8 cellular contexts compared by ENCODE assay signal in genomic region chr2:96033997-96034396, GRCh38. TPM values are rescaled to one million over a fixed set of nuclear protein-coding genes. Genes with fewer than 3 reads are reported as not detected.
DNase-seq lines count a peak whose midpoint lies in the region; ATAC-seq, FAIRE-seq and TF ChIP-seq lines count a peak whose summit lies in the region.
"Not testable (repeated sequence)": the region's sequence is repeated elsewhere in the genome, so short reads cannot be mapped to it uniquely, and the experiment has no call there.

No MANE protein-coding gene starts in this region.

- ATAC-seq in GM23338: peak; percentile 34
- ATAC-seq in Panc1: peak; percentile 21; the same call in 1 of the 2 replicates
- ATAC-seq in activated CD8-positive, alpha-beta T cell treated with anti-CD3 and anti-CD28 coated beads for 36 hours: peak; percentile 70
- ATAC-seq in K562: peak; percentile 59
- ATAC-seq in foreskin keratinocyte: peak; percentile 23
- peak in 3 of 4 donors; percentile 16 to 41 (median 37) for ATAC-seq in right lobe of liver

- not testable (repeated sequence) for H3K4me3 Mint-ChIP-seq in GM23338; activated CD8-positive, alpha-beta T cell treated with anti-CD3 and anti-CD28 coated beads for 36 hours

- H3K27me3 ChIP-seq in GM23338 (ENCODE audit: insufficient read depth); Panc1 (ENCODE audit: control insufficient read depth, insufficient read depth, low read length); K562 (ENCODE audit: control insufficient read depth in 2 of 2, insufficient read depth in 2 of 2, low read length in 2 of 2); foreskin keratinocyte; right lobe of liver; small intestine (ENCODE audit: control insufficient read depth in 2 of 2, insufficient read depth in 2 of 2, low read length in 2 of 2): not testable (repeated sequence)

- H3F3A ChIP-seq in GM23338 (replicated peaks; ENCODE audit: low read depth): not testable (repeated sequence)

- H4K20me1 ChIP-seq in GM23338 (replicated peaks; ENCODE audit: insufficient read depth); K562 (replicated peaks; ENCODE audit: control insufficient read depth, insufficient read depth, low read length): not testable (repeated sequence)

- TF ChIP-seq RAD21 in K562 (CRISPR knock-in tag; conservative IDR thresholded peaks at IDR 0.05 in 1 of 2, IDR thresholded peaks at IDR 0.05 in 1 of 2): not testable (repeated sequence)

- not testable (repeated sequence) for H3K9me3 ChIP-seq in Panc1 (ENCODE audit: control insufficient read depth, insufficient read depth, low read depth, low read length); K562 (replicated peaks; ENCODE audit: control insufficient read depth, insufficient read depth, low read depth, low read length); right lobe of liver; small intestine (ENCODE audit: control insufficient read depth, low read depth)

- H3K27ac ChIP-seq in GM23338 (ENCODE audit: low read depth); Panc1 (ENCODE audit: low read length); K562 (ENCODE audit: extremely low read depth, low read depth, low read length); foreskin keratinocyte; right lobe of liver; small intestine (ENCODE audit: low read depth in 1 of 2, low read length in 1 of 2): not testable (repeated sequence)

- not testable (repeated sequence) for H3K9me3 Mint-ChIP-seq in GM23338; activated CD8-positive, alpha-beta T cell treated with anti-CD3 and anti-CD28 coated beads for 36 hours

- not testable (repeated sequence) for H3K36me3 Mint-ChIP-seq in GM23338 (ENCODE audit: low read depth); activated CD8-positive, alpha-beta T cell treated with anti-CD3 and anti-CD28 coated beads for 36 hours (ENCODE audit: low read depth)

- in situ Hi-C loops in Panc1 (cut with HindIII; ENCODE audit: low pct_unique_long_range_greater_than_20kb, low sequenced_read_pairs): not testable (repeated sequence)
- in situ Hi-C loops in K562 (cut with MboI): loop anchor here (10.0 kb wide), 1 partner anchor 639 kb away; no protein-coding TSS in a partner anchor

- H3K9me1 ChIP-seq in K562 (ENCODE audit: control insufficient read depth, insufficient read depth, low read length): not testable (repeated sequence)

- DNase-seq in GM23338 (ENCODE audit: low spot score); Panc1 (ENCODE audit: low read depth, low spot score); activated CD8-positive, alpha-beta T cell treated with anti-CD3 and anti-CD28 coated beads for 36 hours; K562 (ENCODE audit: extremely low read depth in 1 of 4, low spot score in 3 of 4); foreskin keratinocyte; right lobe of liver; small intestine: not testable (repeated sequence)

- intact Hi-C loops in Panc1 (cut with micrococcal nuclease; ENCODE audit: unreplicated experiment); activated CD8-positive, alpha-beta T cell treated with anti-CD3 and anti-CD28 coated beads for 36 hours (cut with micrococcal nuclease); K562 (cut with micrococcal nuclease); right lobe of liver (cut with DNase I): not testable (repeated sequence)

- H3K9me2 ChIP-seq in GM23338 (ENCODE audit: insufficient read depth): not testable (repeated sequence)

- H3K27me3 Mint-ChIP-seq in GM23338 (ENCODE audit: insufficient read depth, low read depth, poor library complexity); activated CD8-positive, alpha-beta T cell treated with anti-CD3 and anti-CD28 coated beads for 36 hours: not testable (repeated sequence)

- TF ChIP-seq EP300 in K562 (IDR thresholded peaks at IDR 0.05; ENCODE audit: low read length): not testable (repeated sequence)

- TF ChIP-seq POLR2A in K562 (conservative IDR thresholded peaks at IDR 0.05); right lobe of liver (IDR thresholded peaks at IDR 0.05): not testable (repeated sequence)

- peak; percentile 97 for FAIRE-seq in A204.1 (lab: Jason Lieb, UNC)
- FAIRE-seq in K562 (lab: Jason Lieb, UNC): peak; percentile 29
- FAIRE-seq in small intestine (lab: Jason Lieb, UNC): peak; percentile 55

- H3K9ac ChIP-seq in K562 (ENCODE audit: insufficient read depth in 1 of 2, low read depth in 2 of 2, low read length in 2 of 2): not testable (repeated sequence)

- not testable (repeated sequence) for H3K4me1 Mint-ChIP-seq in GM23338; activated CD8-positive, alpha-beta T cell treated with anti-CD3 and anti-CD28 coated beads for 36 hours (ENCODE audit: low read depth)

- H3K79me2 ChIP-seq in GM23338 (replicated peaks; ENCODE audit: insufficient read depth); K562 (ENCODE audit: control insufficient read depth, insufficient read depth, low read length): not testable (repeated sequence)

- no CpG with 5 or more reads among the region's 9 CpGs for WGBS in K562 (ENCODE audit: insufficient coverage, low coverage, missing lambda C conversion rate)
- WGBS in right lobe of liver (ENCODE audit: insufficient coverage, low coverage, low lambda C conversion rate, missing lambda C conversion rate): 33% methylated on average over 1 of the region's 9 CpGs
- WGBS in small intestine, 3 donors: no CpG with 5 or more reads among the region's 9 CpGs

- not testable (repeated sequence) for H3K4me2 ChIP-seq in GM23338; K562 (ENCODE audit: insufficient read depth, low read length)

- not testable (repeated sequence) for H2AFZ ChIP-seq in GM23338; K562 (ENCODE audit: low read depth, low read length)

- H3K27ac Mint-ChIP-seq in GM23338; activated CD8-positive, alpha-beta T cell treated with anti-CD3 and anti-CD28 coated beads for 36 hours: not testable (repeated sequence)

- BruUV-seq in Panc1 (replicated peaks; lab: Mats Ljungman, UMichigan); K562 (replicated peaks; lab: Mats Ljungman, UMichigan): not testable (repeated sequence)

- CTCF ChIA-PET in Panc1 (lab: Charles Lee); activated CD8-positive, alpha-beta T cell treated with anti-CD3 and anti-CD28 coated beads for 36 hours (lab: Charles Lee); K562 (lab: Yijun Ruan, JAX; ENCODE audit: low intra/inter-chr PET ratio): not testable (repeated sequence)

- not testable (repeated sequence) for H3K4me1 ChIP-seq in GM23338 (ENCODE audit: insufficient read depth); Panc1 (ENCODE audit: control insufficient read depth, insufficient read depth, low read length); K562 (replicated peaks in 1 of 2; ENCODE audit: control insufficient read depth in 2 of 2, insufficient read depth in 2 of 2, low read length in 2 of 2); foreskin keratinocyte; right lobe of liver; small intestine (ENCODE audit: control insufficient read depth in 2 of 2, insufficient read depth in 1 of 2, low read depth in 1 of 2, low read length in 1 of 2)

- POLR2A ChIA-PET in Panc1 (lab: Charles Lee); activated CD8-positive, alpha-beta T cell treated with anti-CD3 and anti-CD28 coated beads for 36 hours (lab: Charles Lee); K562 (lab: Yijun Ruan, JAX): not testable (repeated sequence)

- not testable (repeated sequence) for H3K36me3 ChIP-seq in GM23338 (ENCODE audit: insufficient read depth); Panc1 (ENCODE audit: control insufficient read depth, insufficient read depth, low read length); K562 (ENCODE audit: control insufficient read depth, insufficient read depth, low read length); right lobe of liver; small intestine (ENCODE audit: control insufficient read depth in 2 of 2, insufficient read depth in 2 of 2, low read length in 2 of 2)

- not testable (repeated sequence) for H3K4me3 ChIP-seq in GM23338; Panc1 (ENCODE audit: low read depth in 2 of 2, low read length in 2 of 2); K562; right lobe of liver; small intestine (ENCODE audit: low read depth in 1 of 2, low read length in 2 of 2)

- TF ChIP-seq CTCF in GM23338 (conservative IDR thresholded peaks at IDR 0.05; ENCODE audit: low read depth in 2 of 2); Panc1 (IDR thresholded peaks at IDR 0.05); activated CD8-positive, alpha-beta T cell treated with anti-CD3 and anti-CD28 coated beads for 36 hours (IDR thresholded peaks at IDR 0.05); K562 (IDR thresholded peaks at IDR 0.05 in 2 of 3, conservative IDR thresholded peaks at IDR 0.05 in 1 of 3; ENCODE audit: insufficient read depth in 2 of 3, low read depth in 1 of 3, low read length in 3 of 3); foreskin keratinocyte (conservative IDR thresholded peaks at IDR 0.05); right lobe of liver (IDR thresholded peaks at IDR 0.05): not testable (repeated sequence)

RNA-seq across cellular contexts. Expression of gene GPAT2, which starts 0.7 kb away (rescaled TPM):
- total RNA-seq in GM23338 (2014; rRNA removed; shearing (Covaris generic)): 2.0 and 2.2 TPM in 2 replicates
- polyA plus RNA-seq in GM23338 (2016; fragmentation: Nextera tagmentation; extraction: Ambion mirVana) (1.4 and 1.6 TPM in 2 replicates), K562 (2011; rRNA removed) (not detected in 2 replicates), K562 (2014; fragmentation: Illumina TruSeq; extraction: Trizol) (0.30 TPM in 2 replicates), K562 (2014; fragmentation: Nextera tagmentation; extraction: Ambion mirVana) (under 1 TPM in 1 of 2 experiments, not detected in 1; 0.01 TPM), K562 (2014; rRNA removed) (0.42 and 1.2 TPM in 2 replicates), foreskin keratinocyte (3.3 and 4.3 TPM in 2 replicates), small intestine (1 to 10 TPM in 1 of 3 donors, under 1 TPM in 1, not detected in 1; 0.22 to 6.5 TPM)
- total RNA-seq in Panc1 (2021; ENCODE audit: unreplicated experiment) (not detected), K562 (2014; rRNA removed) (0.14 and 0.33 TPM in 2 replicates), K562 (2014; rRNA removed; fragmentation: Illumina TruSeq; extraction: Trizol) (not detected in 2 replicates), K562 (2015; rRNA removed; fragmentation: Illumina TruSeq; extraction: Trizol) (0.11 and 0.38 TPM in 2 replicates), K562 (2021) (0.33 and 0.94 TPM in 2 replicates), foreskin keratinocyte (2.8 and 4.5 TPM in 2 replicates), right lobe of liver (1 to 10 TPM in 2 of 6 experiments, under 1 TPM in 2, not detected in 2; 0.39 to 2.0 (median 0.90) TPM)
- polyA plus RNA-seq in Panc1 (2012; ENCODE audit: insufficient read length): not detected
- total RNA-seq in activated CD8-positive, alpha-beta T cell treated with anti-CD3 and anti-CD28 coated beads for 36 hours: 10 to 100 TPM in 1 of 2 experiments, 1 to 10 TPM in 1; 9.7 to 10.2 TPM
- 0.12 TPM in 2 replicates for total RNA-seq in K562 (2011; cell fraction: chromatin; rRNA removed; ENCODE audit: low replicate concordance)
- under 0.01 and 0.39 TPM in 2 replicates for total RNA-seq in K562 (2011; cell fraction: nucleolus; rRNA removed)
- total RNA-seq in K562 (2011; cell fraction: nucleoplasm; rRNA removed): not detected in 2 replicates
- polyA plus RNA-seq in K562 (2011; cell fraction: cytosol; rRNA removed): 0.03 and 0.25 TPM in 2 replicates
- 0.34 and 0.55 TPM in 2 replicates for polyA plus RNA-seq in K562 (2011; cell fraction: nucleus; rRNA removed)
- polyA plus RNA-seq in K562 (2012): 0.33 and 1.1 TPM in 2 replicates
- polyA minus RNA-seq in K562 (2011; rRNA and poly(A)+ RNA removed): not detected in 2 replicates
- not detected in 2 replicates for polyA minus RNA-seq in K562 (2011; cell fraction: cytosol; rRNA and poly(A)+ RNA removed)
- 0.11 and 0.94 TPM in 2 replicates for polyA minus RNA-seq in K562 (2011; cell fraction: nucleus; rRNA and poly(A)+ RNA removed)

RNA-seq across cellular contexts. Expression of gene ANKRD36C, which starts 42.4 kb away (rescaled TPM):
- total RNA-seq in GM23338 (2014; rRNA removed; shearing (Covaris generic)): 11.2 and 16.2 TPM in 2 replicates
- polyA plus RNA-seq in GM23338 (2016; fragmentation: Nextera tagmentation; extraction: Ambion mirVana) (16.6 and 16.8 TPM in 2 replicates), K562 (2011; rRNA removed) (10.6 and 11.9 TPM in 2 replicates), K562 (2014; fragmentation: Illumina TruSeq; extraction: Trizol) (6.7 and 7.3 TPM in 2 replicates), K562 (2014; fragmentation: Nextera tagmentation; extraction: Ambion mirVana) (10 to 100 TPM in 1 of 2 experiments, 1 to 10 TPM in 1; 4.4 to 11.9 TPM), K562 (2014; rRNA removed) (6.4 and 8.4 TPM in 2 replicates), foreskin keratinocyte (0.45 and 0.68 TPM in 2 replicates), small intestine (1 to 10 TPM in 1 of 3 donors, under 1 TPM in 1, not detected in 1; 0.27 to 2.8 TPM)
- total RNA-seq in Panc1 (2021; ENCODE audit: unreplicated experiment) (22.0 TPM), K562 (2014; rRNA removed) (23.2 and 23.6 TPM in 2 replicates), K562 (2014; rRNA removed; fragmentation: Illumina TruSeq; extraction: Trizol) (44.4 and 45.3 TPM in 2 replicates), K562 (2015; rRNA removed; fragmentation: Illumina TruSeq; extraction: Trizol) (50.0 and 51.6 TPM in 2 replicates), K562 (2021) (26.4 and 26.6 TPM in 2 replicates), foreskin keratinocyte (13.5 and 15.1 TPM in 2 replicates), right lobe of liver (1 to 10 TPM; 2.8 to 8.4 (median 4.2) TPM)
- 3.1 TPM for polyA plus RNA-seq in Panc1 (2012; ENCODE audit: insufficient read length)
- 10 to 100 TPM; 37.4 to 41.5 TPM for total RNA-seq in activated CD8-positive, alpha-beta T cell treated with anti-CD3 and anti-CD28 coated beads for 36 hours
- total RNA-seq in K562 (2011; cell fraction: chromatin; rRNA removed; ENCODE audit: low replicate concordance): 118 and 313 TPM in 2 replicates
- total RNA-seq in K562 (2011; cell fraction: nucleolus; rRNA removed): 51.0 and 71.8 TPM in 2 replicates
- 102 and 124 TPM in 2 replicates for total RNA-seq in K562 (2011; cell fraction: nucleoplasm; rRNA removed)
- polyA plus RNA-seq in K562 (2011; cell fraction: cytosol; rRNA removed): 1.2 and 1.7 TPM in 2 replicates
- 39.1 and 44.8 TPM in 2 replicates for polyA plus RNA-seq in K562 (2011; cell fraction: nucleus; rRNA removed)
- polyA plus RNA-seq in K562 (2012): 5.6 and 7.4 TPM in 2 replicates
- 116 and 173 TPM in 2 replicates for polyA minus RNA-seq in K562 (2011; rRNA and poly(A)+ RNA removed)
- polyA minus RNA-seq in K562 (2011; cell fraction: cytosol; rRNA and poly(A)+ RNA removed): 10.6 and 15.7 TPM in 2 replicates
- 179 and 403 TPM in 2 replicates for polyA minus RNA-seq in K562 (2011; cell fraction: nucleus; rRNA and poly(A)+ RNA removed)
